Comparison of ENCODE assay signal across 20 cellular contexts in genomic region chr7:156725074-156725473, GRCh38.
DNase-seq lines count a peak whose midpoint lies in the region; ATAC-seq, FAIRE-seq and TF ChIP-seq lines count a peak whose summit lies in the region.
"Had no signal": no experiment of that assay in that cellular context is flagged by ENCODE, and none has a peak within 500 bp of the region (broad histone marks: within the 10 kb centered on the region; RNA-seq: fewer than 3 reads in every experiment).

No MANE protein-coding gene starts in this region.

- no peak for FAIRE-seq in K562 (lab: Jason Lieb, UNC)

- no peak overlapping the region for H3K4me3 Mint-ChIP-seq in activated CD4-positive, alpha-beta T cell treated with anti-CD3 and anti-CD28 coated beads, Interleukin-2, amount 10 ng/mL, durations not matched to agents 24 days and 14 days

- H3K9me3 Mint-ChIP-seq in activated CD4-positive, alpha-beta T cell treated with anti-CD3 and anti-CD28 coated beads, Interleukin-2, amount 10 ng/mL, durations not matched to agents 24 days and 14 days, result no peaks in the 10 kb centered on the region

- H3K36me3 ChIP-seq in K562 (ENCODE audit: control insufficient read depth, insufficient read depth, low read length), result peaks cover 8% of the 10 kb centered on the region; the same call in 1 of the 3 replicates
- H3K36me3 ChIP-seq: thoracic aorta had no signal

- DNase-seq in NCI-H345 (lab: John Stamatoyannopoulos, UW) (peak; percentile 57), K562 (ENCODE audit: extremely low read depth in 1 of 4, low spot score in 3 of 4) (no peak), iris pigment epithelial cell (ENCODE audit: low read depth) (peak; percentile 73), sciatic nerve (ENCODE audit: low spot score) (no peak), caudate nucleus (lab: John Stamatoyannopoulos, UW) (no peak)
- DNase-seq in activated CD4-positive, alpha-beta T cell treated with anti-CD3 and anti-CD28 coated beads, Interleukin-2, amount 10 ng/mL, durations not matched to agents 24 days and 14 days, result no peak
- DNase-seq: activated CD4-positive, alpha-beta T cell treated with anti-CD3 and anti-CD28 coated beads for 1 hour; activated gamma-delta T cell; amygdala; GF-D8; kidney glomerular epithelial cell; MM.1S; NCI-H2029; NCI-H526 treated with DMSO at 0.1 percent for 48 hours had no signal

- POLR2A ChIA-PET in K562 (lab: Yijun Ruan, JAX), result interaction anchor here (0.5 to 1.1 kb wide), 4 partner anchors 8 to 549 kb away, joined by 3 to 5 read pairs (median 3); no protein-coding TSS in a partner anchor

- 84% methylated on average over 5 of the region's 5 CpGs for WGBS in K562 (ENCODE audit: insufficient coverage, low coverage, missing lambda C conversion rate)

- no peaks in the 10 kb centered on the region for H4K20me1 ChIP-seq in K562 (replicated peaks; ENCODE audit: control insufficient read depth, insufficient read depth, low read length)

- no peak for TF ChIP-seq EP300 in K562 (IDR thresholded peaks at IDR 0.05; ENCODE audit: low read length)

- H3K27me3 ChIP-seq in K562 (ENCODE audit: control insufficient read depth in 2 of 2, insufficient read depth in 2 of 2, low read length in 2 of 2), result no peaks in the 10 kb centered on the region
- H3K27me3 ChIP-seq: hepatocyte had no signal

- H3K79me2 ChIP-seq in K562 (ENCODE audit: control insufficient read depth, insufficient read depth, low read length), result no peaks in the 10 kb centered on the region
- H3K79me2 ChIP-seq: hepatocyte, parathyroid adenoma had no signal

- no TSS peak for BruUV-seq in K562 (replicated peaks; lab: Mats Ljungman, UMichigan)

- H3K36me3 Mint-ChIP-seq in activated CD4-positive, alpha-beta T cell treated with anti-CD3 and anti-CD28 coated beads, Interleukin-2, amount 10 ng/mL, durations not matched to agents 24 days and 14 days (ENCODE audit: low read depth), result peaks cover 6% of the 10 kb centered on the region

- in situ Hi-C loops in K562 (cut with MboI), result no loop called here

- H3K9ac ChIP-seq in K562 (ENCODE audit: insufficient read depth in 1 of 2, low read depth in 2 of 2, low read length in 2 of 2), result no peak overlapping the region
- H3K9ac ChIP-seq: parathyroid adenoma had no signal

- H3K27ac Mint-ChIP-seq in activated CD4-positive, alpha-beta T cell treated with anti-CD3 and anti-CD28 coated beads, Interleukin-2, amount 10 ng/mL, durations not matched to agents 24 days and 14 days, result no peak overlapping the region

- no peak for TF ChIP-seq CTCF in K562 (IDR thresholded peaks at IDR 0.05 in 2 of 3, conservative IDR thresholded peaks at IDR 0.05 in 1 of 3; ENCODE audit: insufficient read depth in 2 of 3, low read depth in 1 of 3, low read length in 3 of 3)

- intact Hi-C loops in K562 (cut with micrococcal nuclease) (no loop called here), sciatic nerve (cut with DNase I) (no loop called here)
- intact Hi-C loops in activated CD4-positive, alpha-beta T cell treated with anti-CD3 and anti-CD28 coated beads, Interleukin-2, amount 10 ng/mL, durations not matched to agents 24 days and 14 days (cut with micrococcal nuclease), result no loop called here

- no peak overlapping the region for H3K4me3 ChIP-seq in K562
- H3K4me3 ChIP-seq: coronary artery, hepatocyte, thoracic aorta had no signal

- no peaks in the 10 kb centered on the region for H3K4me1 ChIP-seq in K562 (replicated peaks in 1 of 2; ENCODE audit: control insufficient read depth in 2 of 2, insufficient read depth in 2 of 2, low read length in 2 of 2)
- H3K4me1 ChIP-seq: parathyroid adenoma had no signal

- no peaks in the 10 kb centered on the region for H3K4me1 Mint-ChIP-seq in activated CD4-positive, alpha-beta T cell treated with anti-CD3 and anti-CD28 coated beads, Interleukin-2, amount 10 ng/mL, durations not matched to agents 24 days and 14 days

- H3K9me3 ChIP-seq in K562 (replicated peaks; ENCODE audit: control insufficient read depth, insufficient read depth, low read depth, low read length), result no peaks in the 10 kb centered on the region
- H3K9me3 ChIP-seq: thoracic aorta had no signal

- CTCF ChIA-PET in K562 (lab: Yijun Ruan, JAX; ENCODE audit: low intra/inter-chr PET ratio), result no interaction called here

- no peaks in the 10 kb centered on the region for H3K27me3 Mint-ChIP-seq in activated CD4-positive, alpha-beta T cell treated with anti-CD3 and anti-CD28 coated beads, Interleukin-2, amount 10 ng/mL, durations not matched to agents 24 days and 14 days

- ATAC-seq in K562, result no peak
- peak; percentile 42 for ATAC-seq in sciatic nerve
- no peak for ATAC-seq in HG03139 (IDR thresholded peaks at IDR 0.05; ENCODE audit: unreplicated experiment)

- no peak overlapping the region for H3K4me2 ChIP-seq in K562 (ENCODE audit: insufficient read depth, low read length)
- H3K4me2 ChIP-seq: hepatocyte had no signal

- no peak overlapping the region for H2AFZ ChIP-seq in K562 (ENCODE audit: low read depth, low read length)
- H2AFZ ChIP-seq: hepatocyte, parathyroid adenoma had no signal

- TF ChIP-seq POLR2A in K562 (conservative IDR thresholded peaks at IDR 0.05), result no peak

- H3K9me1 ChIP-seq in K562 (ENCODE audit: control insufficient read depth, insufficient read depth, low read length), result no peaks in the 10 kb centered on the region

- H3K27ac ChIP-seq in K562 (ENCODE audit: extremely low read depth, low read depth, low read length) (no peak overlapping the region), caudate nucleus (ENCODE audit: low read depth, low read length) (no peak overlapping the region)
- H3K27ac ChIP-seq: C4-2B, coronary artery, hepatocyte, parathyroid adenoma, thoracic aorta had no signal

- TF ChIP-seq RAD21 in K562 (CRISPR knock-in tag; conservative IDR thresholded peaks at IDR 0.05 in 1 of 2, IDR thresholded peaks at IDR 0.05 in 1 of 2), result no peak

TF ChIP-seq in K562, 482 proteins besides CTCF, POLR2A, EP300 and RAD21:
- peak; percentile 9; the same call in 1 of the 2 replicates for TF ChIP-seq CEBPB (tag; IDR thresholded peaks at IDR 0.05)
- TF ChIP-seq, protein P1, sequence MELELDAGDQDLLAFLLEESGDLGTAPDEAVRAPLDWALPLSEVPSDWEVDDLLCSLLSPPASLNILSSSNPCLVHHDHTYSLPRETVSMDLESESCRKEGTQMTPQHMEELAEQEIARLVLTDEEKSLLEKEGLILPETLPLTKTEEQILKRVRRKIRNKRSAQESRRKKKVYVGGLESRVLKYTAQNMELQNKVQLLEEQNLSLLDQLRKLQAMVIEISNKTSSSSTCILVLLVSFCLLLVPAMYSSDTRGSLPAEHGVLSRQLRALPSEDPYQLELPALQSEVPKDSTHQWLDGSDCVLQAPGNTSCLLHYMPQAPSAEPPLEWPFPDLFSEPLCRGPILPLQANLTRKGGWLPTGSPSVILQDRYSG (tag; conservative IDR thresholded peaks at IDR 0.05; ENCODE audit: low read depth), result no peak

Comparison
In these comparisons a context has a peak if more than half of its experiments do, and no peak if none do; other contexts are left out.
1. DNase-seq: peak in NCI-H345 (single experiment) and iris pigment epithelial cell (single experiment); none in K562 (0 of 4), sciatic nerve (single experiment), activated CD4-positive, alpha-beta T cell treated with anti-CD3 and anti-CD28 coated beads, Interleukin-2, amount 10 ng/mL, durations not matched to agents 24 days and 14 days (single experiment) and caudate nucleus (0 of 61).